8 cellular contexts compared by ENCODE assay signal in the genomic region with DNA sequence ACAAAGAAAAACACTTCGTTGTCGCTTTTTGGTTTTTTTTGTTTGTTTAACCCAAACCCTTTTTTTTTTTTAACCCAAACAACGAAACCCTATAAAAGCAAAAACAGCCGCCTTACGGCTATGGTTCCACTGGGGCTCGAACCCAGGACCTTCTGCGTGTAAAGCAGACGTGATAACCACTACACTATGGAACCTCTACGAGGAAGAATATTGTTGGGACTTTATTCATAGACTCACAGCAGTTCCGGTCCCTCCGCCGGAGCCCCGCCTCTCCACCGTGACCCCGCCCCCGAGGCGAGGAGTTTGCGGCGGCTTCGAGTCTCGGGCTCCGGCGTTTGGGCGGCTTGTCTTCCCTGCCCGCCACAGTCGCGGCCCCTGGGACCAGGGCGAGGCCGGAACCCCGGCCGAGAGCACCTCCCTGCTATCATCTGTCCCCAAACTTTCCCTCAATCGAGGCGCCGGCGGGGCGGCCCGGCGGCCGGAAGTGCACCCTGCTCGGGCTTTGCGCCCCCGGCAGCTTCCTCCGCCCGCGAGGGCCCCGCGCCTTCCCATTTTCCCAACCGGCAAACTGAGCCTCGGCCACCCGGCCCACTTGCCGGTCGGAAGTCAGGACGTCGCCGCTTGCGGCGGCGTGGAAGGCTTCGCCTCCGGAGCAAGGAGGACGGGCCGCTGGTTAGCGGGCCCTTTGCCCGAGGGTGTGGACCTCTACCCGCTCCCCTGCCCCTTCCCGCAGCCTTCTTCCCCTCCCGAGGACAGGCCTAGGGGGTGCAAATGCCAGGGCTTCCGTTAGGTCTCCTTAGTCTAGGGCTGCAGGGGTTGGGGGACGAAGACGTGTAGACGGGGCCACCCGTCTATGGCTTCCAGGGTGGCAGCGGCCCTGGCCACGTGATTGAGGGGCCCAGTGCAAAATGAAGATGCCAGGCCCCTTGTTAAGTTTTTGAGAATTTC. TPM values are rescaled to one million over a fixed set of nuclear protein-coding genes. Genes with fewer than 3 reads are reported as not detected.
DNase-seq lines count a peak whose midpoint lies in the region; ATAC-seq and TF ChIP-seq lines count a peak whose summit lies in the region.

No MANE protein-coding gene starts in this region.

- H3K27ac ChIP-seq in CD4-positive, alpha-beta T cell (ENCODE audit: low read depth, low read length), result peak overlapping the region; percentile 61
- H3K27ac ChIP-seq in endodermal cell (ENCODE audit: low read depth, low read length), result no peak overlapping the region
- no peak overlapping the region for H3K27ac ChIP-seq in mesodermal cell (ENCODE audit: low read depth, low read length, severe bottlenecking)

- H3K36me3 ChIP-seq in endodermal cell (ENCODE audit: control insufficient read depth, insufficient read depth, low read length) (no peaks in the 10 kb centered on the region), mesodermal cell (ENCODE audit: control insufficient read depth, insufficient read depth, low read length) (no peaks in the 10 kb centered on the region)

- peak overlapping the region; percentile 25 for H3K9ac ChIP-seq in endodermal cell (ENCODE audit: extremely low read depth, low read length, poor library complexity, severe bottlenecking)

- ATAC-seq in CD4-positive, alpha-beta T cell (ENCODE audit: poor library complexity), result peak; percentile 90
- peak; percentile 71 for ATAC-seq in GM19328 (IDR thresholded peaks at IDR 0.05; ENCODE audit: unreplicated experiment)
- peak; percentile 73 for ATAC-seq in HG03460 (IDR thresholded peaks at IDR 0.05; ENCODE audit: unreplicated experiment)
- ATAC-seq in activated CD8-positive, alpha-beta memory T cell treated with anti-CD3 and anti-CD28 coated beads, Interleukin-2, amount 10 ng/mL, durations not matched to agents 7 days and 5 days, result peak; percentile 89

- WGBS in endodermal cell (ENCODE audit: insufficient coverage in 1 of 2, insufficient read length in 1 of 2), 2 experiments, result 10 to 60% methylated on average over 2 to 70 of the region's 74 CpGs
- 23 to 29% methylated on average over 5 to 24 of the region's 74 CpGs for WGBS in mesodermal cell (ENCODE audit: insufficient coverage in 2 of 2), 2 experiments

- no peaks in the 10 kb centered on the region for H3K27me3 ChIP-seq in CD4-positive, alpha-beta T cell (ENCODE audit: control insufficient read depth, insufficient read depth, low read length)
- no peaks in the 10 kb centered on the region for H3K27me3 ChIP-seq in endodermal cell (ENCODE audit: control insufficient read depth, insufficient read depth, low read length, poor library complexity, severe bottlenecking)

- peak overlapping the region; percentile 95 for H3K27ac Mint-ChIP-seq in CD4-positive, alpha-beta T cell
- H3K27ac Mint-ChIP-seq in activated CD8-positive, alpha-beta memory T cell treated with anti-CD3 and anti-CD28 coated beads, Interleukin-2, amount 10 ng/mL, durations not matched to agents 7 days and 5 days, result peak overlapping the region; percentile 74
- no peak overlapping the region for H3K27ac Mint-ChIP-seq in endodermal cell

- peak overlapping the region; percentile 90 for H3K4me3 Mint-ChIP-seq in CD4-positive, alpha-beta T cell
- H3K4me3 Mint-ChIP-seq in activated CD8-positive, alpha-beta memory T cell treated with anti-CD3 and anti-CD28 coated beads, Interleukin-2, amount 10 ng/mL, durations not matched to agents 7 days and 5 days, result peak overlapping the region; percentile 66
- H3K4me3 Mint-ChIP-seq in endodermal cell, result peak overlapping the region; percentile 62

- no peaks in the 10 kb centered on the region for H3K4me1 ChIP-seq in endodermal cell (ENCODE audit: control insufficient read depth, insufficient read depth, low read length)
- H3K4me1 ChIP-seq in mesodermal cell (ENCODE audit: control insufficient read depth, insufficient read depth, low read length, poor library complexity, severe bottlenecking), result no peaks in the 10 kb centered on the region

- H3K9me3 Mint-ChIP-seq in CD4-positive, alpha-beta T cell, result no peaks in the 10 kb centered on the region
- no peaks in the 10 kb centered on the region for H3K9me3 Mint-ChIP-seq in activated CD8-positive, alpha-beta memory T cell treated with anti-CD3 and anti-CD28 coated beads, Interleukin-2, amount 10 ng/mL, durations not matched to agents 7 days and 5 days (ENCODE audit: low read depth)
- H3K9me3 Mint-ChIP-seq in endodermal cell, result peaks cover 50% of the 10 kb centered on the region

- peak overlapping the region; percentile 75 for H3K4me3 ChIP-seq in endodermal cell (ENCODE audit: low read length)
- H3K4me3 ChIP-seq in mesodermal cell (ENCODE audit: extremely low read depth, insufficient read depth, low read length, poor library complexity, severe bottlenecking), result peak overlapping the region; percentile 47

- CTCF ChIA-PET in CD4-positive, alpha-beta T cell (lab: Charles Lee), result no interaction called here
- CTCF ChIA-PET in activated CD8-positive, alpha-beta memory T cell treated with anti-CD3 and anti-CD28 coated beads, Interleukin-2, amount 10 ng/mL, durations not matched to agents 7 days and 5 days (lab: Charles Lee), result no interaction called here

- POLR2A ChIA-PET in CD4-positive, alpha-beta T cell (lab: Charles Lee), result interaction anchor here (1.0 kb wide), 1 partner anchor 250 kb away, joined by 4 read pairs; the partner anchor contains the start of gene CDKL5

- no peak for TF ChIP-seq CTCF in CD4-positive, alpha-beta T cell (IDR thresholded peaks at IDR 0.05)
- no peak for TF ChIP-seq CTCF in endodermal cell (conservative IDR thresholded peaks at IDR 0.05)

- H3K4me1 Mint-ChIP-seq in CD4-positive, alpha-beta T cell (ENCODE audit: low read depth), result peaks cover 16% of the 10 kb centered on the region
- H3K4me1 Mint-ChIP-seq in activated CD8-positive, alpha-beta memory T cell treated with anti-CD3 and anti-CD28 coated beads, Interleukin-2, amount 10 ng/mL, durations not matched to agents 7 days and 5 days, result peaks cover 8% of the 10 kb centered on the region
- peaks cover 3% of the 10 kb centered on the region for H3K4me1 Mint-ChIP-seq in endodermal cell

- intact Hi-C loops in CD4-positive, alpha-beta T cell (cut with DNase I, micrococcal nuclease), result loop anchor here (5.0 to 10.0 kb wide), 6 partner anchors 212 to 1600 kb away; partner anchors contain the start of genes PDHA1 (in 2 of the 2), CDKL5 (in 1 of the 2) and PHKA2 (in 1 of the 2)

- DNase-seq in CD4-positive, alpha-beta T cell, result peak; percentile 60 to 76 (median 70)
- peak; percentile 48 for DNase-seq in NCI-H748 treated with DMSO at 0.1 percent for 48 hours (lab: John Stamatoyannopoulos, UW)
- DNase-seq in activated CD8-positive, alpha-beta memory T cell treated with anti-CD3 and anti-CD28 coated beads, Interleukin-2, amount 10 ng/mL, durations not matched to agents 7 days and 5 days, result peak; percentile 79
- peak; percentile 88 for DNase-seq in endodermal cell
- peak; percentile 48 for DNase-seq in stimulated activated CD8-positive, alpha-beta memory T cell treated with anti-CD3 and anti-CD28 coated beads, Interleukin-15, amount 100 ng/mL, for 24 hours (ENCODE audit: low read depth)

- H3K9me3 ChIP-seq in CD4-positive, alpha-beta T cell (ENCODE audit: control insufficient read depth, low read length), result no peaks in the 10 kb centered on the region
- no peaks in the 10 kb centered on the region for H3K9me3 ChIP-seq in endodermal cell (ENCODE audit: control insufficient read depth, low read length)
- no peaks in the 10 kb centered on the region for H3K9me3 ChIP-seq in mesodermal cell (ENCODE audit: control insufficient read depth, low read length)

- peaks cover 7% of the 10 kb centered on the region for H3K36me3 Mint-ChIP-seq in CD4-positive, alpha-beta T cell (ENCODE audit: low read depth)
- no peaks in the 10 kb centered on the region for H3K36me3 Mint-ChIP-seq in activated CD8-positive, alpha-beta memory T cell treated with anti-CD3 and anti-CD28 coated beads, Interleukin-2, amount 10 ng/mL, durations not matched to agents 7 days and 5 days
- no peaks in the 10 kb centered on the region for H3K36me3 Mint-ChIP-seq in endodermal cell (ENCODE audit: low read depth)

- H3K27me3 Mint-ChIP-seq in CD4-positive, alpha-beta T cell, result peaks cover 3% of the 10 kb centered on the region
- H3K27me3 Mint-ChIP-seq in activated CD8-positive, alpha-beta memory T cell treated with anti-CD3 and anti-CD28 coated beads, Interleukin-2, amount 10 ng/mL, durations not matched to agents 7 days and 5 days, result no peaks in the 10 kb centered on the region
- H3K27me3 Mint-ChIP-seq in endodermal cell (ENCODE audit: insufficient read depth), result no peaks in the 10 kb centered on the region

RNA-seq across cellular contexts. Expression of gene RS1, which starts 3.2 kb away (rescaled TPM):
- total RNA-seq in CD4-positive, alpha-beta T cell, result not detected
- not detected for total RNA-seq in activated CD8-positive, alpha-beta memory T cell treated with anti-CD3 and anti-CD28 coated beads, Interleukin-2, amount 10 ng/mL, durations not matched to agents 7 days and 5 days
- total RNA-seq in endodermal cell, result not detected
- not detected for polyA plus RNA-seq in endodermal cell (2013, experiment 1 of 2)
- polyA plus RNA-seq in endodermal cell (2013, experiment 2 of 2), result not detected
- not detected for polyA plus RNA-seq in mesodermal cell (2013, experiment 1 of 2)
- not detected for polyA plus RNA-seq in mesodermal cell (2013, experiment 2 of 2)

RNA-seq across cellular contexts. Expression of gene PPEF1, which starts 32.4 kb away (rescaled TPM):
- under 1 TPM in 1 of 2 experiments, not detected in 1; 0.34 TPM for total RNA-seq in CD4-positive, alpha-beta T cell
- not detected for total RNA-seq in activated CD8-positive, alpha-beta memory T cell treated with anti-CD3 and anti-CD28 coated beads, Interleukin-2, amount 10 ng/mL, durations not matched to agents 7 days and 5 days
- 1 to 10 TPM in 1 of 2 donors, under 1 TPM in 1; 0.81 to 4.4 TPM for total RNA-seq in endodermal cell
- 0.78 TPM for polyA plus RNA-seq in endodermal cell (2013, experiment 1 of 2)
- polyA plus RNA-seq in endodermal cell (2013, experiment 2 of 2), result 1.4 TPM
- polyA plus RNA-seq in mesodermal cell (2013, experiment 1 of 2), result 0.74 TPM
- 0.25 TPM for polyA plus RNA-seq in mesodermal cell (2013, experiment 2 of 2)
